17 cellular contexts compared by ENCODE assay signal in the genomic region with DNA sequence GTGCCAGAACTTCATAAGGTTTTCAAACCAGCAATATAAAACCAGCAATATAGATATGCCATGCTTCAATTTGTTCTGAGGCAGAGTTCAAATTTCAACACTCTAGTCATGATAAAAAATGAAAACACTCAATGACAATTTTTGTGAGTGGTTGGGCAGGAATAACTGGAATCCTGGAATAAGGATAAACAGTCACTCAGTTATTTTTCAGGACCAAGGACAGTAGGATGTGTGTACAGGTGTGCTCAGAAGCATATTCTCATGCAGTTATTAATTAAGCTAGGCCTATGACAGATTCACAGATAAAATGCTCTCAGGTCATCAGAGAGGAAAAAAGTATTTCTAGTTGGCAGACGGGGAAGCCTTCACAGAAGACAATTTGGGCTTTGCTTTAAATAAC.
"Had no signal": no experiment of that assay in that cellular context is flagged by ENCODE, and none has a peak within 500 bp of the region (broad histone marks: within the 10 kb centered on the region; RNA-seq: fewer than 3 reads in every experiment).

No MANE protein-coding gene starts in this region.

- H3K9me3 ChIP-seq: uterus had no signal

- DNase-seq: activated CD4-positive, alpha-beta T cell treated with anti-CD3 and anti-CD28 coated beads, Interleukin-2, amount 50 U/mL, for 4 hours; activated gamma-delta T cell; dermis blood vessel endothelial cell; effector memory CD8-positive, alpha-beta T cell; hippocampal formation; mammary epithelial cell; occipital lobe; stimulated activated CD4-positive, alpha-beta T cell treated with anti-CD3 and anti-CD28 coated beads, Interleukin-12 subunit alpha, Interleukin-12 subunit beta, amount 100 ng/mL, for 4 hours; stimulated activated CD4-positive, alpha-beta T cell treated with anti-CD3 and anti-CD28 coated beads, Interleukin-2, amount 100 ng/mL, for 24 hours; stimulated activated naive CD4-positive, alpha-beta T cell treated with Interleukin-2 at 50 U/mL for 16 hours; substantia nigra; tibial artery; uterus had no signal

- H3K27ac ChIP-seq: tibial artery, uterus had no signal

- H3K4me3 ChIP-seq: tibial artery, uterus had no signal

- FAIRE-seq: islet of Langerhans, TTC549 had no signal

- H3K36me3 ChIP-seq: tibial artery, uterus had no signal

- H3K4me1 ChIP-seq: tibial artery, uterus had no signal

- ATAC-seq: activated naive CD4-positive, alpha-beta T cell treated with anti-CD3 and anti-CD28 coated beads, Interleukin-2, amount 50 U/mL, for 72 hours; effector memory CD8-positive, alpha-beta T cell; left lobe of liver had no signal
